ENCODE assay signal across 9 cellular contexts in the genomic region with DNA sequence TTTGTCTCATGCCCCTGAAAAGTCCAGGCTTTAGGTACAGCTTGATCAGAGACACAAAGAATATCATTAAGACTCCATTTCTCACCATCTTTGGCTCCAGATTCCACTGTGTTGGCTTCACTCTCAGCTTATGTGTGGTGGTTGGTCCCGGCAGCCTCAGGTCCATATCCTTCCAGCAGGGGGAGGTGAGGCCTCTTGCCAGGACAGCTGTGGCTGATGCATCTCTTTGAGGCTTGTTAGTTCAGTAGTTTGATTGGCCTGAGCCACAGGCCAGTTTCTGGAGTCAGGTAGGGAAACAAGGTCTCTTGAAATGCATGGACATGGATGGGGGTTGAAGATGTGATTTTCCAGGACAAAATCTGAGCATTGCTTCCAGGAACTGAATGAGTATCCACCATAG.
DNase-seq lines count a peak whose midpoint lies in the region; ATAC-seq and TF ChIP-seq lines count a peak whose summit lies in the region.
"Had no signal": no experiment of that assay in that cellular context is flagged by ENCODE, and none has a peak within 500 bp of the region (broad histone marks: within the 10 kb centered on the region; RNA-seq: fewer than 3 reads in every experiment).

No MANE protein-coding gene starts in this region.

- H3K36me3 ChIP-seq in H7 (replicated peaks; ENCODE audit: control insufficient read depth, insufficient read depth, low read length), result no peaks in the 10 kb centered on the region
- H3K36me3 ChIP-seq in PC-3 (ENCODE audit: low read depth, low read length), result no peaks in the 10 kb centered on the region
- H3K36me3 ChIP-seq in testis (ENCODE audit: low read depth, missing control alignments), result no peaks in the 10 kb centered on the region
- H3K36me3 ChIP-seq: SJSA1 had no signal

- ATAC-seq in PC-3 (peak; percentile 62; the same call in 1 of the 2 replicates), HG03045 (IDR thresholded peaks at IDR 0.05; ENCODE audit: unreplicated experiment) (no peak), HG02763 (IDR thresholded peaks at IDR 0.05; ENCODE audit: unreplicated experiment) (no peak)
- no peak for ATAC-seq in CD4-positive, alpha-beta T cell (ENCODE audit: poor library complexity)

- H3K27ac Mint-ChIP-seq in CD4-positive, alpha-beta T cell, result no peak overlapping the region

- no peaks in the 10 kb centered on the region for H3F3A ChIP-seq in PC-3 (ENCODE audit: low read length, unreplicated experiment)

- H3K4me1 Mint-ChIP-seq in CD4-positive, alpha-beta T cell (ENCODE audit: low read depth), result no peaks in the 10 kb centered on the region

- POLR2A ChIA-PET in PC-3 (lab: Charles Lee; ENCODE audit: unreplicated experiment), result no interaction called here
- POLR2A ChIA-PET in CD4-positive, alpha-beta T cell (lab: Charles Lee), result no interaction called here

- no peaks in the 10 kb centered on the region for H3K9me2 ChIP-seq in PC-3 (replicated peaks; ENCODE audit: low read length)

- no peaks in the 10 kb centered on the region for H4K20me1 ChIP-seq in PC-3 (ENCODE audit: low read length)

- H3K27ac ChIP-seq in PC-3 (ENCODE audit: low read length) (no peak overlapping the region), testis (no peak overlapping the region)
- no peak overlapping the region for H3K27ac ChIP-seq in CD4-positive, alpha-beta T cell (ENCODE audit: low read depth, low read length)
- H3K27ac ChIP-seq: SJSA1 had no signal

- BruUV-seq in PC-3 (replicated peaks; lab: Mats Ljungman, UMichigan), result no TSS peak

- H3K4me3 ChIP-seq in H7 (ENCODE audit: insufficient read depth, low read depth, low read length) (no peak overlapping the region), PC-3 (ENCODE audit: low read length) (no peak overlapping the region), testis (no peak overlapping the region)
- H3K4me3 ChIP-seq: SJSA1 had no signal

- H2AFZ ChIP-seq in PC-3 (ENCODE audit: low read length), result no peak overlapping the region

- no peak overlapping the region for H3K4me2 ChIP-seq in PC-3 (ENCODE audit: low read length)

- H3K9me3 ChIP-seq in PC-3 (ENCODE audit: low read length) (no peaks in the 10 kb centered on the region), testis (no peaks in the 10 kb centered on the region)
- no peaks in the 10 kb centered on the region for H3K9me3 ChIP-seq in CD4-positive, alpha-beta T cell (ENCODE audit: control insufficient read depth, low read length)
- H3K9me3 ChIP-seq: SJSA1 had no signal

- TF ChIP-seq CTCF in GM12873 (IDR thresholded peaks at IDR 0.05; ENCODE audit: insufficient read depth, low read depth, low read length, missing control alignments) (peak; percentile 62), PC-3 (conservative IDR thresholded peaks at IDR 0.05; ENCODE audit: low read depth, low read length) (peak; percentile 58), testis (IDR thresholded peaks at IDR 0.05) (peak in 2 of 3 experiments; percentile 20 to 28)
- no peak for TF ChIP-seq CTCF in CD4-positive, alpha-beta T cell (IDR thresholded peaks at IDR 0.05)

- no peak overlapping the region for H3K4me3 Mint-ChIP-seq in CD4-positive, alpha-beta T cell

- DNase-seq in H7, result peak; percentile 79
- DNase-seq in PC-3, result peak; percentile 48
- DNase-seq in globus pallidus (ENCODE audit: low spot score), result peak; percentile 41
- peak; percentile 65 for DNase-seq in testis
- DNase-seq in CD4-positive, alpha-beta T cell, result no peak

- H3K36me3 Mint-ChIP-seq in CD4-positive, alpha-beta T cell (ENCODE audit: low read depth), result peaks cover 37% of the 10 kb centered on the region

- no peaks in the 10 kb centered on the region for H3K27me3 Mint-ChIP-seq in CD4-positive, alpha-beta T cell

- H3K9ac ChIP-seq in PC-3 (ENCODE audit: low read length), result no peak overlapping the region

- WGBS in testis, 2 donors, result 13 to 22% methylated on average over 1 of the region's 1 CpG

- no peak for TF ChIP-seq POLR2A in testis (IDR thresholded peaks at IDR 0.05)

- H3K27me3 ChIP-seq in H7 (ENCODE audit: control insufficient read depth, insufficient read depth, low read length) (no peaks in the 10 kb centered on the region), PC-3 (ENCODE audit: low read length) (no peaks in the 10 kb centered on the region), testis (no peaks in the 10 kb centered on the region)
- no peaks in the 10 kb centered on the region for H3K27me3 ChIP-seq in CD4-positive, alpha-beta T cell (ENCODE audit: control insufficient read depth, insufficient read depth, low read length)
- H3K27me3 ChIP-seq: SJSA1 had no signal

- CTCF ChIA-PET in PC-3 (lab: Charles Lee), result no interaction called here
- CTCF ChIA-PET in CD4-positive, alpha-beta T cell (lab: Charles Lee), result no interaction called here

- H3K9me3 Mint-ChIP-seq in CD4-positive, alpha-beta T cell, result no peaks in the 10 kb centered on the region

- intact Hi-C loops in PC-3 (cut with micrococcal nuclease) (no loop called here), testis (cut with DNase I; ENCODE audit: low total_unique reads) (no loop called here)
- intact Hi-C loops in CD4-positive, alpha-beta T cell (cut with DNase I, micrococcal nuclease), result no loop called here

- no peaks in the 10 kb centered on the region for H3K79me2 ChIP-seq in PC-3 (ENCODE audit: low read length)

- H3K4me1 ChIP-seq in PC-3 (ENCODE audit: insufficient read depth, low read length) (0 out of 2 replicates have a peak, but pooled peaks cover 10% of the 10 kb centered on the region), testis (peaks cover 14% of the 10 kb centered on the region)

Comparison
In these comparisons a context has a peak if more than half of its experiments do, and no peak if none do; other contexts are left out.
1. DNase-seq: peak in H7 (single experiment), PC-3 (single experiment), globus pallidus (single experiment) and testis (single experiment); none in CD4-positive, alpha-beta T cell (0 of 10).